ENCODE assay signal across 9 cellular contexts in the genomic region with DNA sequence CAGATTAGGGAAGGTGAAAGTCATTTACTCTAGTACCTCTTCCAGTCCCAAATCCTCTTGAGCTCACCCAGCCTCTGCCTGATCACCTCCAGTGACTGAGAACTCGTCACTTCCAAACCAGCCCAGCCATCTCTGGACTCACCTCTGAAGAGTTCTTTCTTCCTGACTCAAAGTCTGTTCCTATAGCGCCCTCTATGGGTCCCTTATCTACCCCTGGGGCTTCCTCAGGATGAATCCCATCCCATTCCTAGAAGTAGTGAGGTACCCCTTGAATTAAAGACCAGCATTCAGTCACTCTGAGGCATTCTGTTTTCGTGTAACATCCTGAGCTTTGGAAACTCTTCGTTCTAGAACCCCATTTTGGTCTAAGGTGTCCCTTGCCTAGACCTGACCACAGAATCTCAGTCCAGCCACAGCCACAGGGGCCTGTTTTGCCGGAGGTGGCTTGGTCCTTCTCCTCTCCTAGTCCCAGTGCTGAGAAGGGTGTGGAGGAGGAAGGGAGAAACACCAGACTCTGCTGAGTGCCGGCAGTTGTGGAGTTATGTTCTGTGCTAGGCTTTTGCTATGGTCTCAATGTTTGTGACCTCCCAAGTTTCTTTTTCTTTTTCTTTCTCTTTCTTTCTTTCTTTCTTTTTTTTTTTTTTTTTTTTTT. TPM values are rescaled to one million over a fixed set of nuclear protein-coding genes. Genes with fewer than 3 reads are reported as not detected.
A peak's percentile ranks its signal among the peaks of the same experiment; 100 is the strongest.
DNase-seq lines count a peak whose midpoint lies in the region; ATAC-seq, FAIRE-seq and TF ChIP-seq lines count a peak whose summit lies in the region.
"Had no signal": no experiment of that assay in that cellular context is flagged by ENCODE, and none has a peak within 500 bp of the region (broad histone marks: within the 10 kb centered on the region; RNA-seq: fewer than 3 reads in every experiment).

No MANE protein-coding gene starts in this region.

- H3K9me3 Mint-ChIP-seq in astrocyte (ENCODE audit: unreplicated experiment) (no peaks in the 10 kb centered on the region), osteocyte (ENCODE audit: unreplicated experiment) (no peaks in the 10 kb centered on the region)
- H3K9me3 Mint-ChIP-seq in stimulated activated effector memory CD8-positive, alpha-beta T cell treated with anti-CD3 and anti-CD28 coated beads, Interleukin-12 subunit alpha, Interleukin-12 subunit beta, amount 100 ng/mL, for 72 hours: no peaks in the 10 kb centered on the region

- H3K36me3 ChIP-seq in GM06990 (ENCODE audit: control insufficient read depth, insufficient read depth, low read length) (no peaks in the 10 kb centered on the region), astrocyte (ENCODE audit: insufficient read depth, low read length) (no peaks in the 10 kb centered on the region)

- no peak for ATAC-seq in GM21723 (IDR thresholded peaks at IDR 0.05; ENCODE audit: unreplicated experiment)
- no peak for ATAC-seq in stimulated activated effector memory CD8-positive, alpha-beta T cell treated with anti-CD3 and anti-CD28 coated beads, Interleukin-12 subunit alpha, Interleukin-12 subunit beta, amount 100 ng/mL, for 72 hours
- no peak for ATAC-seq in HG02970 (IDR thresholded peaks at IDR 0.05; ENCODE audit: low FRiP score, unreplicated experiment)
- ATAC-seq: body of pancreas had no signal

- H2AFZ ChIP-seq in astrocyte (ENCODE audit: low read depth, low read length): no peak overlapping the region

- no peaks in the 10 kb centered on the region for H4K20me1 ChIP-seq in astrocyte (ENCODE audit: insufficient read depth, low read length)

- H3K27ac ChIP-seq in 22Rv1: no peak overlapping the region
- no peak overlapping the region for H3K27ac ChIP-seq in astrocyte (ENCODE audit: low read depth, low read length)
- H3K27ac ChIP-seq: body of pancreas had no signal

- H3K27me3 ChIP-seq in GM06990 (replicated peaks; ENCODE audit: control insufficient read depth, insufficient read depth, low read length) (no peaks in the 10 kb centered on the region), astrocyte (ENCODE audit: insufficient read depth, low read length) (peaks cover 10% of the 10 kb centered on the region)
- H3K27me3 ChIP-seq: body of pancreas had no signal

- H3K4me3 ChIP-seq in GM06990 (replicated peaks; ENCODE audit: low read depth, low read length) (no peak overlapping the region), astrocyte (ENCODE audit: insufficient read depth, low read depth, low read length) (no peak overlapping the region)
- H3K4me3 ChIP-seq: body of pancreas had no signal

- no peaks in the 10 kb centered on the region for H3K9me3 ChIP-seq in astrocyte (ENCODE audit: insufficient read depth, low read depth, low read length)
- H3K9me3 ChIP-seq: body of pancreas had no signal

- no peak overlapping the region for H3K27ac Mint-ChIP-seq in astrocyte (ENCODE audit: unreplicated experiment)
- no peak overlapping the region for H3K27ac Mint-ChIP-seq in osteocyte (ENCODE audit: unreplicated experiment)
- no peak overlapping the region for H3K27ac Mint-ChIP-seq in stimulated activated effector memory CD8-positive, alpha-beta T cell treated with anti-CD3 and anti-CD28 coated beads, Interleukin-12 subunit alpha, Interleukin-12 subunit beta, amount 100 ng/mL, for 72 hours

- H3K4me1 ChIP-seq in astrocyte (ENCODE audit: insufficient read depth, low read length): peaks cover 8% of the 10 kb centered on the region
- H3K4me1 ChIP-seq: body of pancreas had no signal

- H3K27me3 Mint-ChIP-seq in astrocyte (ENCODE audit: low read depth, unreplicated experiment): peaks cover 37% of the 10 kb centered on the region
- peaks cover 11% of the 10 kb centered on the region for H3K27me3 Mint-ChIP-seq in osteocyte (ENCODE audit: unreplicated experiment)

- TF ChIP-seq CTCF in 22Rv1 (IDR thresholded peaks at IDR 0.05): peak; percentile 28; the same call in 1 of the 2 replicates
- TF ChIP-seq CTCF in GM06990 (IDR thresholded peaks at IDR 0.05; ENCODE audit: insufficient read depth, low read length, poor library complexity, severe bottlenecking): peak; percentile 58
- TF ChIP-seq CTCF in astrocyte (IDR thresholded peaks at IDR 0.05; ENCODE audit: insufficient read depth, low read depth, low read length): peak; percentile 51
- TF ChIP-seq CTCF in osteocyte (IDR thresholded peaks at IDR 0.05): peak; percentile 45

- H3K79me2 ChIP-seq in astrocyte (ENCODE audit: insufficient read depth, low read length): no peaks in the 10 kb centered on the region

- H3K4me2 ChIP-seq in astrocyte (ENCODE audit: low read length): no peak overlapping the region

- no peak for DNase-seq in GM06990 (ENCODE audit: extremely low read depth, insufficient read length)
- DNase-seq in NCI-H2081 treated with DMSO at 0.1 percent for 48 hours (lab: John Stamatoyannopoulos, UW): peak; percentile 71
- no peak for DNase-seq in astrocyte (ENCODE audit: low read depth)
- DNase-seq in osteocyte (ENCODE audit: extremely low spot score, unreplicated experiment): no peak
- no peak for DNase-seq in stimulated activated effector memory CD8-positive, alpha-beta T cell treated with anti-CD3 and anti-CD28 coated beads, Interleukin-12 subunit alpha, Interleukin-12 subunit beta, amount 100 ng/mL, for 72 hours (ENCODE audit: low spot score in 2 of 2)

- H3K4me1 Mint-ChIP-seq in astrocyte (ENCODE audit: low read depth, unreplicated experiment) (no peaks in the 10 kb centered on the region), osteocyte (ENCODE audit: unreplicated experiment) (peaks cover 9% of the 10 kb centered on the region)
- peaks cover 9% of the 10 kb centered on the region for H3K4me1 Mint-ChIP-seq in stimulated activated effector memory CD8-positive, alpha-beta T cell treated with anti-CD3 and anti-CD28 coated beads, Interleukin-12 subunit alpha, Interleukin-12 subunit beta, amount 100 ng/mL, for 72 hours

- no peak overlapping the region for H3K9ac ChIP-seq in astrocyte (ENCODE audit: low read length)

- no peaks in the 10 kb centered on the region for H3K36me3 Mint-ChIP-seq in astrocyte (ENCODE audit: low read depth, unreplicated experiment)
- H3K36me3 Mint-ChIP-seq in osteocyte (ENCODE audit: unreplicated experiment): no peaks in the 10 kb centered on the region
- no peaks in the 10 kb centered on the region for H3K36me3 Mint-ChIP-seq in stimulated activated effector memory CD8-positive, alpha-beta T cell treated with anti-CD3 and anti-CD28 coated beads, Interleukin-12 subunit alpha, Interleukin-12 subunit beta, amount 100 ng/mL, for 72 hours

- H3K4me3 Mint-ChIP-seq in astrocyte (ENCODE audit: unreplicated experiment) (no peak overlapping the region), osteocyte (ENCODE audit: unreplicated experiment) (no peak overlapping the region)
- no peak overlapping the region for H3K4me3 Mint-ChIP-seq in stimulated activated effector memory CD8-positive, alpha-beta T cell treated with anti-CD3 and anti-CD28 coated beads, Interleukin-12 subunit alpha, Interleukin-12 subunit beta, amount 100 ng/mL, for 72 hours

- no peak for FAIRE-seq in astrocyte (lab: Jason Lieb, UNC)

RNA-seq across cellular contexts. Expression of gene SIX3, which starts 32.7 kb away (rescaled TPM):
- total RNA-seq in astrocyte (0.48 and 1.7 TPM in 2 replicates), osteocyte (not detected in 2 replicates)

RNA-seq across cellular contexts. Expression of gene SIX2, which starts 35.1 kb away (rescaled TPM):
- total RNA-seq in astrocyte: 7.4 and 10.1 TPM in 2 replicates
- 42.8 and 45.9 TPM in 2 replicates for total RNA-seq in osteocyte
